Comparison of ENCODE assay signal across 18 cellular contexts in the genomic region with DNA sequence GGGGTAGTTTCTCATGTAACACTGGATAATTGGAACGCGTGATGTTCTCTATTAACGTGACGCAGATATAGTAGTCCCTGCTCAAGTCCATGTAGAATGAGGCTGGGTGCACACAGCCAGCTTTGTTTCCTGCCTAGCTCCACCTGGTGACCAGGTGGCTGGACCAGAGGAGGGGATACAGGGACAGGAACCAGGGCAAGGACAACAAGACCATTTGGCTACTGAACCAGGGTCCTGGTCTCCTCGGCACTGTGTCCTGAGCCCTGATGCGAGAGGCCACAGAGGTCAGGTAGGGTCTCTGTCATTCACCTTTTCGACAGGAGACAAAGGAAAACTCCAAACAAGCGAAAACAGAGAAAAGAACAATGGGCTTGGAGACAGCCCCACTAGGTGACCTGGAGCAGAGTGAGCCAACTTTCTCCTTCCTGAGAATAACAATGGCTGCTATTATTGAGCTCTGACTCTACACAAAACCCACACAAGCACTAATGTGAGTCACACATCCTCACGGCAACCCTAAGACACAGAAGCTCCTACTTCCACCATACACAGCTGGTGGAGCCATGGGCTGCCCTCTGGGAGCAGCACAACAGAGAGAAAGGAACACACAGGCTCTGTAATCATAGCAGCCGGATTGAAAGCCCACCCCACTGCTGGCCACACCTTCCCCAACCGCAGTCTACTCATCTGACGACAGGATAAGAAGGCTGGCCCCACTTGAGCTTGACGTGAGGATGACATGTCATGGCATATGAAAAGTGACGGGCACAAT.
A peak's percentile ranks its signal among the peaks of the same experiment; 100 is the strongest.
DNase-seq lines count a peak whose midpoint lies in the region; ATAC-seq, FAIRE-seq and TF ChIP-seq lines count a peak whose summit lies in the region.
"Had no signal": no experiment of that assay in that cellular context is flagged by ENCODE, and none has a peak within 500 bp of the region (broad histone marks: within the 10 kb centered on the region; RNA-seq: fewer than 3 reads in every experiment).

No MANE protein-coding gene starts in this region.

- H3K4me3 ChIP-seq in HCT116 (replicated peaks in 1 of 2; ENCODE audit: low read depth in 1 of 2, low read length in 2 of 2) (no peak overlapping the region), bronchial epithelial cell (ENCODE audit: low read depth, low read length) (no peak overlapping the region), suprapubic skin (no peak overlapping the region)
- H3K4me3 ChIP-seq: body of pancreas, SK-N-MC, thyroid gland had no signal

- H2AFZ ChIP-seq in HCT116 (ENCODE audit: low read depth, low read length, poor library complexity, severe bottlenecking), result no peak overlapping the region

- H3K4me1 ChIP-seq in HCT116 (ENCODE audit: control insufficient read depth in 1 of 2, insufficient read depth in 2 of 2, low read length in 2 of 2), result no peaks in the 10 kb centered on the region
- H3K4me1 ChIP-seq in suprapubic skin, result no peaks in the 10 kb centered on the region
- H3K4me1 ChIP-seq: body of pancreas, thyroid gland had no signal

- POLR2A ChIA-PET in HCT116 (lab: Charles Lee), result no interaction called here

- peaks cover 12% of the 10 kb centered on the region for H3K27me3 Mint-ChIP-seq in osteocyte (ENCODE audit: unreplicated experiment)

- no peak overlapping the region for H3K4me3 Mint-ChIP-seq in osteocyte (ENCODE audit: unreplicated experiment)

- H3K27me3 ChIP-seq in HCT116 (ENCODE audit: insufficient read depth, low read length), result peaks cover 4% of the 10 kb centered on the region; the same call in 1 of the 2 replicates
- no peaks in the 10 kb centered on the region for H3K27me3 ChIP-seq in bronchial epithelial cell (ENCODE audit: control insufficient read depth, insufficient read depth, low read length)
- no peaks in the 10 kb centered on the region for H3K27me3 ChIP-seq in suprapubic skin
- H3K27me3 ChIP-seq: body of pancreas, thyroid gland had no signal

- H3K36me3 Mint-ChIP-seq in osteocyte (ENCODE audit: unreplicated experiment), result no peaks in the 10 kb centered on the region

- CTCF ChIA-PET in HCT116 (lab: Charles Lee), result no interaction called here

- no peak overlapping the region for H3K9ac ChIP-seq in HCT116 (ENCODE audit: low read length)

- TF ChIP-seq POLR2A in HCT116 (IDR thresholded peaks at IDR 0.05; ENCODE audit: borderline replicate concordance, extremely low read depth, insufficient read depth, insufficient read length) (no peak), suprapubic skin (IDR thresholded peaks at IDR 0.05) (no peak)

- no peaks in the 10 kb centered on the region for H3K9me2 ChIP-seq in HCT116 (ENCODE audit: insufficient read depth)

- no peaks in the 10 kb centered on the region for H3K9me3 ChIP-seq in HCT116 (ENCODE audit: control insufficient read depth in 1 of 2, insufficient read depth in 1 of 2, low read depth in 1 of 2, low read length in 2 of 2)
- no peaks in the 10 kb centered on the region for H3K9me3 ChIP-seq in suprapubic skin
- H3K9me3 ChIP-seq: body of pancreas, thyroid gland had no signal

- RAD21 ChIA-PET in HCT116 (lab: Charles Lee; ENCODE audit: low non-redundant PET in 1 of 2, low total read pairs in 2 of 2, uncharacterized antibody in 2 of 2, unreplicated experiment in 2 of 2), result no interaction called here

- H3K36me3 ChIP-seq in HCT116 (ENCODE audit: control insufficient read depth in 1 of 2, insufficient read depth in 2 of 2, low read length in 2 of 2), result no peaks in the 10 kb centered on the region
- H3K36me3 ChIP-seq in bronchial epithelial cell (ENCODE audit: control insufficient read depth, insufficient read depth, low read length), result no peaks in the 10 kb centered on the region
- H3K36me3 ChIP-seq in suprapubic skin, result no peaks in the 10 kb centered on the region
- H3K36me3 ChIP-seq: thyroid gland, WERI-Rb-1 had no signal

- no peaks in the 10 kb centered on the region for H4K20me1 ChIP-seq in HCT116 (ENCODE audit: insufficient read depth)

- no peaks in the 10 kb centered on the region for H3K4me1 Mint-ChIP-seq in osteocyte (ENCODE audit: unreplicated experiment)

- H3K27ac ChIP-seq in HCT116 (ENCODE audit: low read depth, low read length) (no peak overlapping the region), suprapubic skin (no peak overlapping the region)
- H3K27ac ChIP-seq: body of pancreas, SK-N-MC, thyroid gland, WERI-Rb-1 had no signal

- WGBS in suprapubic skin, result 69% methylated on average over 14 of the region's 14 CpGs

- BruUV-seq in HCT116 (replicated peaks; lab: Mats Ljungman, UMichigan), result no TSS peak

- FAIRE-seq in bronchial epithelial cell (lab: Jason Lieb, UNC), result peak; percentile 91

- intact Hi-C loops in HCT116 (cut with micrococcal nuclease), result no loop called here

- H3K79me2 ChIP-seq in HCT116 (ENCODE audit: insufficient read depth, low read length), result no peaks in the 10 kb centered on the region

- no peak overlapping the region for H3K4me2 ChIP-seq in HCT116 (ENCODE audit: low read length)

- TF ChIP-seq EP300 in suprapubic skin (IDR thresholded peaks at IDR 0.05), result no peak

- TF ChIP-seq CTCF in HCT116 (IDR thresholded peaks at IDR 0.05 in 2 of 3, conservative IDR thresholded peaks at IDR 0.05 in 1 of 3; ENCODE audit: borderline replicate concordance in 1 of 3, insufficient read depth in 1 of 3, low read depth in 2 of 3, low read length in 2 of 3) (no peak), bronchial epithelial cell (IDR thresholded peaks at IDR 0.05; ENCODE audit: insufficient read depth, low read length, severe bottlenecking) (no peak), osteocyte (IDR thresholded peaks at IDR 0.05) (no peak), suprapubic skin (IDR thresholded peaks at IDR 0.05) (no peak)

- DNase-seq in HCT116 (ENCODE audit: low read depth, low spot score) (no peak), NOMO-1 (lab: John Stamatoyannopoulos, UW; ENCODE audit: unreplicated experiment in 2 of 2) (peak; percentile 55 to 60), bronchial epithelial cell (ENCODE audit: low read depth) (no peak), osteocyte (ENCODE audit: extremely low spot score, unreplicated experiment) (peak; percentile 69), suprapubic skin (ENCODE audit: low spot score in 2 of 2) (no peak), activated gamma-delta T cell (lab: John Stamatoyannopoulos, UW) (no peak), germinal center (ENCODE audit: low spot score) (no peak)
- DNase-seq: activated naive CD4-positive, alpha-beta T cell; body of pancreas; C1 segment of cervical spinal cord; DMS79; glutamatergic neuron; HCEC 1CT; kidney glomerular epithelial cell; NCI-H774; thyroid gland; WERI-Rb-1 had no signal

- ATAC-seq in HCT116, result peak; percentile 49
- ATAC-seq: body of pancreas had no signal

- H3K27ac Mint-ChIP-seq in osteocyte (ENCODE audit: unreplicated experiment), result no peak overlapping the region

- TF ChIP-seq RAD21 in HCT116 (IDR thresholded peaks at IDR 0.05; ENCODE audit: low read depth), result no peak

- no peaks in the 10 kb centered on the region for H3K9me3 Mint-ChIP-seq in osteocyte (ENCODE audit: unreplicated experiment)

TF ChIP-seq in HCT116, 20 proteins besides CTCF, POLR2A, EP300 and RAD21:
- TF ChIP-seq SIN3A (IDR thresholded peaks at IDR 0.05; ENCODE audit: low read depth) (no peak), TCF7L2 (IDR thresholded peaks at IDR 0.05; ENCODE audit: borderline replicate concordance, extremely low read depth, insufficient read depth, insufficient read length) (no peak), SP1 (IDR thresholded peaks at IDR 0.05; ENCODE audit: low read depth) (no peak)
- TF ChIP-seq, protein P1, sequence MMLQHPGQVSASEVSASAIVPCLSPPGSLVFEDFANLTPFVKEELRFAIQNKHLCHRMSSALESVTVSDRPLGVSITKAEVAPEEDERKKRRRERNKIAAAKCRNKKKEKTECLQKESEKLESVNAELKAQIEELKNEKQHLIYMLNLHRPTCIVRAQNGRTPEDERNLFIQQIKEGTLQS (IDR thresholded peaks at IDR 0.05), result no peak
- TF ChIP-seq, protein P2, sequence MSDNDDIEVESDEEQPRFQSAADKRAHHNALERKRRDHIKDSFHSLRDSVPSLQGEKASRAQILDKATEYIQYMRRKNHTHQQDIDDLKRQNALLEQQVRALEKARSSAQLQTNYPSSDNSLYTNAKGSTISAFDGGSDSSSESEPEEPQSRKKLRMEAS (IDR thresholded peaks at IDR 0.05), result no peak

Comparison
In these comparisons a context has a peak if more than half of its experiments do, and no peak if none do; other contexts are left out.
1. DNase-seq: peak in NOMO-1 (2 of 2) and osteocyte (single experiment); none in HCT116 (single experiment), bronchial epithelial cell (single experiment), suprapubic skin (0 of 2), activated gamma-delta T cell (single experiment) and germinal center (single experiment).